In genomic region chr2:69454976-69455375, GRCh38 we compare ENCODE assay signal across 3 cellular contexts.
"Had no signal": no experiment of that assay in that cellular context is flagged by ENCODE, and none has a peak within 500 bp of the region (broad histone marks: within the 10 kb centered on the region; RNA-seq: fewer than 3 reads in every experiment).

No MANE protein-coding gene starts in this region.

- H3K4me3 ChIP-seq: GM12878 had no signal

- ATAC-seq: GM12878 had no signal

- DNase-seq: GDM1, GF-D8 had no signal
